34 cellular contexts compared by ENCODE assay signal in the genomic region with DNA sequence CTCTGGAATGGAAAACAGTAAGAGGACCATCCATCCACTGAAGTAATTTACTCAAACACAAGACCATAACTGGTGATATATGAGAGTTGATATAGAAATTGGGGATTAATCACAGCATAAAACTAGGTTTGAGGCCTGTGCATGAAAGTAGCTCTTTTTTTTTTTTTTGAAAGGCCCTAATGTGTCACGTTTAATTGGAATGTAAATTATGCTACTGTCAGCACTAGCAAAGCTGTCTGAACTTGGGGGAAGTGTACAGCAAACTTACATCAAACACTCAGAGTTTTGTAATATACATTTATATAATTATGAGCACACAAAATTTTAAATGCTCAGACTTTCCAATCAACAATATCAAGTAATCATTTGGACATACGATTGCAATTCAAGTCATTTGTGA.
DNase-seq lines count a peak whose midpoint lies in the region; ATAC-seq and TF ChIP-seq lines count a peak whose summit lies in the region.
"Had no signal": no experiment of that assay in that cellular context is flagged by ENCODE, and none has a peak within 500 bp of the region (broad histone marks: within the 10 kb centered on the region; RNA-seq: fewer than 3 reads in every experiment).

No MANE protein-coding gene starts in this region.

- H3K27me3 ChIP-seq in ACC112 (ENCODE audit: insufficient read depth, low read length) (no peaks in the 10 kb centered on the region), SJCRH30 (no peaks in the 10 kb centered on the region), mesenchymal stem cell (ENCODE audit: control insufficient read depth in 1 of 2, insufficient read depth in 1 of 2, low read length in 2 of 2) (no peaks in the 10 kb centered on the region), stomach (no peaks in the 10 kb centered on the region), prostate gland (replicated peaks; ENCODE audit: insufficient read depth) (no peaks in the 10 kb centered on the region)
- H3K27me3 ChIP-seq: BE2C, ovary had no signal

- H3K79me2 ChIP-seq in ACC112 (ENCODE audit: control insufficient read depth, insufficient read depth, low read length, unreplicated experiment) = no peaks in the 10 kb centered on the region

- 100% methylated on average over 1 of the region's 2 CpGs for WGBS in mesenchymal stem cell
- WGBS in stomach, 5 donors = 74 to 89% (median 81%) methylated on average over 2 of the region's 2 CpGs
- 73 to 74% methylated on average over 2 of the region's 2 CpGs for WGBS in lower leg skin, 2 donors
- 74% methylated on average over 2 of the region's 2 CpGs for WGBS in prostate gland

- H2BK12ac ChIP-seq in mesenchymal stem cell (ENCODE audit: low read length in 2 of 2) = peak overlapping the region; percentile 95 to 97

- H2BK120ac ChIP-seq in mesenchymal stem cell (ENCODE audit: low read depth, low read length) = peak overlapping the region; percentile 92

- H3K18ac ChIP-seq in mesenchymal stem cell (ENCODE audit: low read depth in 1 of 2, low read length in 2 of 2) = peak overlapping the region; percentile 23 to 81

- DNase-seq in SJCRH30 (no peak), mesenchymal stem cell (no peak), stomach (no peak), lower leg skin (ENCODE audit: low spot score in 2 of 2) (no peak), prostate gland (ENCODE audit: low spot score) (no peak), WTC11 (ENCODE audit: low spot score) (no peak)
- no peak for DNase-seq in stimulated activated effector memory CD8-positive, alpha-beta T cell treated with anti-CD3 and anti-CD28 coated beads, Interleukin-12 subunit alpha, Interleukin-12 subunit beta, amount 100 ng/mL, for 72 hours (ENCODE audit: low spot score in 2 of 2)
- DNase-seq: activated CD4-positive, alpha-beta T cell treated with anti-CD3 and anti-CD28 coated beads, Interleukin-2, amount 50 U/mL, for 48 hours; activated CD4-positive, CD25-positive, alpha-beta regulatory T cell treated with anti-CD3 and anti-CD28 coated beads, Interleukin-2, amount 50 U/mL, for 72 hours; activated T-cell treated with anti-CD3 and anti-CD28 coated beads, Interleukin-2, amount 50 U/mL, for 72 hours; BE2C; caudate nucleus; dermis blood vessel endothelial cell; DMS 273 treated with DMSO at 0.1 percent for 48 hours; EL; H9; KG1; kidney glomerular epithelial cell; NCI-H1105 treated with DMSO at 0.1 percent for 48 hours; NCI-H187 treated with DMSO at 0.1 percent for 48 hours; NCI-H2171; NCI-H510A treated with DMSO at 0.1 percent for 48 hours; nephron progenitor cell; retina; stimulated activated CD4-positive, alpha-beta T cell treated with anti-CD3 and anti-CD28 coated beads, Interleukin-1b, Interleukin-23, amount 100 ng/mL, for 48 hours; stimulated activated naive CD8-positive, alpha-beta T cell treated with anti-CD3 and anti-CD28 coated beads, Interleukin-15, amount 100 ng/mL, for 72 hours; trophoblast cell had no signal

- POLR2A ChIA-PET in WTC11 (lab: Charles Lee) = no interaction called here

- H2BK15ac ChIP-seq in mesenchymal stem cell (ENCODE audit: low read depth, poor library complexity, severe bottlenecking) = no peak overlapping the region

- H3K4me2 ChIP-seq in mesenchymal stem cell (ENCODE audit: low read length, poor library complexity, severe bottlenecking) = no peak overlapping the region

- H2AK5ac ChIP-seq in mesenchymal stem cell (ENCODE audit: low read length, severe bottlenecking) = no peak overlapping the region

- H3K27ac ChIP-seq in ACC112 (ENCODE audit: low read depth, low read length) = 0 out of 2 replicates have a peak overlapping the region, but pooled peaks have one; percentile 36
- peak overlapping the region; percentile 70 for H3K27ac ChIP-seq in SJCRH30
- no peak overlapping the region for H3K27ac ChIP-seq in mesenchymal stem cell (ENCODE audit: low read length, poor library complexity, severe bottlenecking)
- peak overlapping the region in 4 of 5 donors; percentile 61 to 82 (median 77) for H3K27ac ChIP-seq in stomach
- H3K27ac ChIP-seq in prostate gland = no peak overlapping the region
- H3K27ac ChIP-seq: HL-60, ovary, RWPE1, SK-N-MC had no signal

- H4K91ac ChIP-seq in mesenchymal stem cell (ENCODE audit: low read length) = no peak overlapping the region

- TF ChIP-seq EP300 in stomach (IDR thresholded peaks at IDR 0.05) = no peak

- H3K27ac Mint-ChIP-seq in WTC11 = no peak overlapping the region
- no peak overlapping the region for H3K27ac Mint-ChIP-seq in stimulated activated effector memory CD8-positive, alpha-beta T cell treated with anti-CD3 and anti-CD28 coated beads, Interleukin-12 subunit alpha, Interleukin-12 subunit beta, amount 100 ng/mL, for 72 hours
- H3K27ac Mint-ChIP-seq: activated T-cell treated with anti-CD3 and anti-CD28 coated beads, Interleukin-2, amount 50 U/mL, for 72 hours; H9; stimulated activated naive CD8-positive, alpha-beta T cell treated with anti-CD3 and anti-CD28 coated beads, Interleukin-15, amount 100 ng/mL, for 72 hours; T-helper 1 cell treated with Interleukin-12 subunit alpha and Interleukin-12 subunit beta and Interleukin-4 antibody, amounts not matched to agents 30 μg/mL and 1 μg/mL, for 36 hours had no signal

- no peak overlapping the region for H4K8ac ChIP-seq in mesenchymal stem cell (ENCODE audit: low read length)

- H3K23ac ChIP-seq in mesenchymal stem cell (ENCODE audit: low read length in 2 of 2) = no peak overlapping the region

- H3K9me3 Mint-ChIP-seq in WTC11 = no peaks in the 10 kb centered on the region
- H3K9me3 Mint-ChIP-seq in stimulated activated effector memory CD8-positive, alpha-beta T cell treated with anti-CD3 and anti-CD28 coated beads, Interleukin-12 subunit alpha, Interleukin-12 subunit beta, amount 100 ng/mL, for 72 hours = no peaks in the 10 kb centered on the region
- H3K9me3 Mint-ChIP-seq: activated T-cell treated with anti-CD3 and anti-CD28 coated beads, Interleukin-2, amount 50 U/mL, for 72 hours; H9; nephron progenitor cell; stimulated activated naive CD8-positive, alpha-beta T cell treated with anti-CD3 and anti-CD28 coated beads, Interleukin-15, amount 100 ng/mL, for 72 hours; T-helper 1 cell treated with Interleukin-12 subunit alpha and Interleukin-12 subunit beta and Interleukin-4 antibody, amounts not matched to agents 30 μg/mL and 1 μg/mL, for 36 hours had no signal

- CTCF ChIA-PET in WTC11 (lab: Charles Lee) = interaction anchor here (1.2 kb wide), 1 partner anchor 84 kb away, joined by 3 read pairs; no protein-coding TSS in a partner anchor

- H3K4ac ChIP-seq in mesenchymal stem cell (ENCODE audit: low read depth in 1 of 2, low read length in 2 of 2) = peak overlapping the region in 1 of 2 experiments; percentile 93

- no peak overlapping the region for H3K14ac ChIP-seq in mesenchymal stem cell (ENCODE audit: low read length in 2 of 2)

- no peak overlapping the region for H3K4me3 Mint-ChIP-seq in WTC11
- no peak overlapping the region for H3K4me3 Mint-ChIP-seq in stimulated activated effector memory CD8-positive, alpha-beta T cell treated with anti-CD3 and anti-CD28 coated beads, Interleukin-12 subunit alpha, Interleukin-12 subunit beta, amount 100 ng/mL, for 72 hours
- H3K4me3 Mint-ChIP-seq: activated T-cell treated with anti-CD3 and anti-CD28 coated beads, Interleukin-2, amount 50 U/mL, for 72 hours; H9; nephron progenitor cell; stimulated activated naive CD8-positive, alpha-beta T cell treated with anti-CD3 and anti-CD28 coated beads, Interleukin-15, amount 100 ng/mL, for 72 hours; T-helper 1 cell treated with Interleukin-12 subunit alpha and Interleukin-12 subunit beta and Interleukin-4 antibody, amounts not matched to agents 30 μg/mL and 1 μg/mL, for 36 hours had no signal

- H2AFZ ChIP-seq in ACC112 (ENCODE audit: low read length, unreplicated experiment) (no peak overlapping the region), mesenchymal stem cell (ENCODE audit: low read depth, low read length) (no peak overlapping the region)

- peaks cover 5% of the 10 kb centered on the region for H3K4me1 Mint-ChIP-seq in WTC11
- no peaks in the 10 kb centered on the region for H3K4me1 Mint-ChIP-seq in stimulated activated effector memory CD8-positive, alpha-beta T cell treated with anti-CD3 and anti-CD28 coated beads, Interleukin-12 subunit alpha, Interleukin-12 subunit beta, amount 100 ng/mL, for 72 hours
- H3K4me1 Mint-ChIP-seq: stimulated activated naive CD8-positive, alpha-beta T cell treated with anti-CD3 and anti-CD28 coated beads, Interleukin-15, amount 100 ng/mL, for 72 hours had no signal

- H3K4me3 ChIP-seq in ACC112 (ENCODE audit: low read depth, low read length) (no peak overlapping the region), SJCRH30 (no peak overlapping the region), mesenchymal stem cell (ENCODE audit: insufficient read depth in 1 of 2, low read depth in 1 of 2, low read length in 2 of 2) (no peak overlapping the region), stomach (no peak overlapping the region), lower leg skin (ENCODE audit: low read depth, poor library complexity, severe bottlenecking) (no peak overlapping the region), prostate gland (no peak overlapping the region)
- H3K4me3 ChIP-seq: ovary, SK-N-MC had no signal

- H3K9ac ChIP-seq in mesenchymal stem cell (ENCODE audit: low read length) = no peak overlapping the region

- H3K36me3 ChIP-seq in ACC112 (ENCODE audit: insufficient read depth, low read length) (no peaks in the 10 kb centered on the region), SJCRH30 (peaks cover 17% of the 10 kb centered on the region; the same call in 1 of the 2 replicates), mesenchymal stem cell (ENCODE audit: control insufficient read depth in 1 of 2, insufficient read depth in 2 of 2, low read depth in 1 of 2, low read length in 2 of 2) (peaks cover 0 to 3% of the 10 kb centered on the region in 2 experiments), stomach (peaks cover 0 to 10% (median 0%) of the 10 kb centered on the region in 4 donors), prostate gland (no peaks in the 10 kb centered on the region)
- H3K36me3 ChIP-seq: BE2C, ovary had no signal

- H3K9me3 ChIP-seq in SJCRH30 (replicated peaks) = no peaks in the 10 kb centered on the region
- no peaks in the 10 kb centered on the region for H3K9me3 ChIP-seq in mesenchymal stem cell (ENCODE audit: control insufficient read depth, low read length)
- no peaks in the 10 kb centered on the region for H3K9me3 ChIP-seq in stomach
- H3K9me3 ChIP-seq in prostate gland = no peaks in the 10 kb centered on the region
- H3K9me3 ChIP-seq: BE2C, ovary had no signal

- H3K4me1 ChIP-seq in ACC112 (ENCODE audit: control insufficient read depth, insufficient read depth, low read length, unreplicated experiment) = peaks cover 33% of the 10 kb centered on the region
- peaks cover 23% of the 10 kb centered on the region for H3K4me1 ChIP-seq in SJCRH30
- peaks cover 6% of the 10 kb centered on the region for H3K4me1 ChIP-seq in mesenchymal stem cell (ENCODE audit: control insufficient read depth, insufficient read depth, low read depth, low read length)
- H3K4me1 ChIP-seq in stomach = peaks cover 0 to 26% (median 13%) of the 10 kb centered on the region in 4 donors
- H3K4me1 ChIP-seq in prostate gland (replicated peaks) = peaks cover 4% of the 10 kb centered on the region
- H3K4me1 ChIP-seq: BE2C had no signal

- no peak overlapping the region for H2BK5ac ChIP-seq in mesenchymal stem cell (ENCODE audit: low read depth, low read length, poor library complexity, severe bottlenecking)

- H3K36me3 Mint-ChIP-seq in WTC11 = no peaks in the 10 kb centered on the region
- no peaks in the 10 kb centered on the region for H3K36me3 Mint-ChIP-seq in stimulated activated effector memory CD8-positive, alpha-beta T cell treated with anti-CD3 and anti-CD28 coated beads, Interleukin-12 subunit alpha, Interleukin-12 subunit beta, amount 100 ng/mL, for 72 hours

- TF ChIP-seq POLR2A in stomach (IDR thresholded peaks at IDR 0.05) (no peak), lower leg skin (IDR thresholded peaks at IDR 0.05) (no peak), prostate gland (IDR thresholded peaks at IDR 0.05) (no peak)

- no peak for ATAC-seq in WTC11
- ATAC-seq in stimulated activated effector memory CD8-positive, alpha-beta T cell treated with anti-CD3 and anti-CD28 coated beads, Interleukin-12 subunit alpha, Interleukin-12 subunit beta, amount 100 ng/mL, for 72 hours = no peak
- ATAC-seq: activated T-cell treated with anti-CD3 and anti-CD28 coated beads, Interleukin-2, amount 50 U/mL, for 72 hours; esophagus mucosa; stimulated activated naive CD8-positive, alpha-beta T cell treated with anti-CD3 and anti-CD28 coated beads, Interleukin-15, amount 100 ng/mL, for 72 hours had no signal

- TF ChIP-seq CTCF in stomach (IDR thresholded peaks at IDR 0.05) (no peak), lower leg skin (IDR thresholded peaks at IDR 0.05) (no peak), prostate gland (IDR thresholded peaks at IDR 0.05) (no peak), WTC11 (IDR thresholded peaks at IDR 0.05) (no peak)

- intact Hi-C loops in stomach (cut with DNase I; ENCODE audit: low total_unique reads) (loop anchor here (10.0 kb wide), 1 partner anchor 63 kb away; no protein-coding TSS in a partner anchor), lower leg skin (cut with DNase I; ENCODE audit: low total_unique reads) (no loop called here), prostate gland (cut with DNase I) (loop anchor here (5.0 kb wide), 1 partner anchor 85 kb away; no protein-coding TSS in a partner anchor)

- H3K79me1 ChIP-seq in mesenchymal stem cell (replicated peaks; ENCODE audit: low read length, poor library complexity, severe bottlenecking) = no peaks in the 10 kb centered on the region

- H3K27me3 Mint-ChIP-seq in WTC11 (ENCODE audit: low read depth) = no peaks in the 10 kb centered on the region

Comparison
In these comparisons a context has a peak if more than half of its experiments do, and no peak if none do; other contexts are left out.
1. H3K27ac ChIP-seq: peak in ACC112 (single experiment), SJCRH30 (single experiment) and stomach (4 of 5); none in mesenchymal stem cell (single experiment) and prostate gland (0 of 2).